25 cellular contexts compared by ENCODE assay signal in genomic region chr3:134896141-134896540, GRCh38.
DNase-seq lines count a peak whose midpoint lies in the region; FAIRE-seq and TF ChIP-seq lines count a peak whose summit lies in the region.
"Had no signal": no experiment of that assay in that cellular context is flagged by ENCODE, and none has a peak within 500 bp of the region (broad histone marks: within the 10 kb centered on the region; RNA-seq: fewer than 3 reads in every experiment).

No MANE protein-coding gene starts in this region.

- H3K9me3 ChIP-seq in WERI-Rb-1 (ENCODE audit: severe bottlenecking): no peaks in the 10 kb centered on the region
- H3K9me3 ChIP-seq in suprapubic skin: no peaks in the 10 kb centered on the region
- H3K9me3 ChIP-seq: BE2C had no signal

- H3K36me3 Mint-ChIP-seq in neural crest cell (ENCODE audit: low read depth): peaks cover under 1% of the 10 kb centered on the region
- H3K36me3 Mint-ChIP-seq: CD14-positive monocyte; CD4-positive, alpha-beta memory T cell; CD4-positive, CD25-positive, alpha-beta regulatory T cell; CD8-positive, alpha-beta memory T cell had no signal

- H3K4me1 ChIP-seq in suprapubic skin: no peaks in the 10 kb centered on the region
- H3K4me1 ChIP-seq: BLaER1 had no signal

- H3K27ac Mint-ChIP-seq in neural crest cell (ENCODE audit: unreplicated experiment): peak overlapping the region; percentile 32
- H3K27ac Mint-ChIP-seq: CD14-positive monocyte; CD4-positive, alpha-beta memory T cell; CD4-positive, CD25-positive, alpha-beta regulatory T cell; CD8-positive, alpha-beta memory T cell had no signal

- H3K4me1 Mint-ChIP-seq in neural crest cell: peaks cover 13% of the 10 kb centered on the region
- H3K4me1 Mint-ChIP-seq: CD14-positive monocyte; CD4-positive, alpha-beta memory T cell; CD4-positive, CD25-positive, alpha-beta regulatory T cell; CD8-positive, alpha-beta memory T cell had no signal

- 93% methylated on average over 5 of the region's 5 CpGs for WGBS in suprapubic skin

- no peak overlapping the region for H3K27ac ChIP-seq in WERI-Rb-1
- no peak overlapping the region for H3K27ac ChIP-seq in suprapubic skin
- H3K27ac ChIP-seq: BLaER1 had no signal

- TF ChIP-seq POLR2A in suprapubic skin (IDR thresholded peaks at IDR 0.05): no peak

- peaks cover 4% of the 10 kb centered on the region for H3K9me3 Mint-ChIP-seq in neural crest cell
- H3K9me3 Mint-ChIP-seq: CD8-positive, alpha-beta memory T cell had no signal

- H3K36me3 ChIP-seq in WERI-Rb-1 (no peaks in the 10 kb centered on the region), bronchial epithelial cell (ENCODE audit: control insufficient read depth, insufficient read depth, low read length) (no peaks in the 10 kb centered on the region), suprapubic skin (no peaks in the 10 kb centered on the region)
- H3K36me3 ChIP-seq: BE2C, BLaER1 had no signal

- TF ChIP-seq EP300 in suprapubic skin (IDR thresholded peaks at IDR 0.05): no peak

- TF ChIP-seq CTCF in WERI-Rb-1 (IDR thresholded peaks at IDR 0.05; ENCODE audit: low read depth, low read length) (no peak), bronchial epithelial cell (IDR thresholded peaks at IDR 0.05; ENCODE audit: insufficient read depth, low read length, severe bottlenecking) (no peak), neural crest cell (conservative IDR thresholded peaks at IDR 0.05) (no peak), suprapubic skin (IDR thresholded peaks at IDR 0.05) (no peak)

- H3K4me3 ChIP-seq in WERI-Rb-1 (ENCODE audit: low read depth, low read length) (no peak overlapping the region), bronchial epithelial cell (ENCODE audit: low read depth, low read length) (no peak overlapping the region), suprapubic skin (no peak overlapping the region)
- H3K4me3 ChIP-seq: BLaER1, GM12878 had no signal

- DNase-seq in WERI-Rb-1 (peak; percentile 74), bronchial epithelial cell (ENCODE audit: low read depth) (no peak), neural crest cell (ENCODE audit: low read depth, low spot score) (no peak), suprapubic skin (ENCODE audit: low spot score in 2 of 2) (peak; percentile 10 to 15), D341Med (ENCODE audit: low spot score) (no peak), SHP77 treated with DMSO at 0.1 percent for 48 hours (lab: John Stamatoyannopoulos, UW) (no peak), RPMI8226 (no peak)
- DNase-seq: 8988T; ACHN; BE2C; C1 segment of cervical spinal cord; CD4-positive, alpha-beta memory T cell; CD4-positive, CD25-positive, alpha-beta regulatory T cell; CD8-positive, alpha-beta memory T cell; COR-L47; DND-41; EL; GDM1 had no signal

- H3K27me3 ChIP-seq in WERI-Rb-1 (ENCODE audit: insufficient read depth, low read depth, severe bottlenecking) (no peaks in the 10 kb centered on the region), bronchial epithelial cell (ENCODE audit: control insufficient read depth, insufficient read depth, low read length) (no peaks in the 10 kb centered on the region), suprapubic skin (no peaks in the 10 kb centered on the region)
- H3K27me3 ChIP-seq: BE2C, BLaER1 had no signal

- peaks cover 5% of the 10 kb centered on the region for H3K27me3 Mint-ChIP-seq in neural crest cell (ENCODE audit: low read depth)
- H3K27me3 Mint-ChIP-seq: CD4-positive, CD25-positive, alpha-beta regulatory T cell had no signal

- FAIRE-seq in bronchial epithelial cell (lab: Jason Lieb, UNC): peak; percentile 64
- FAIRE-seq: A204.1, D721Med, GM12878, GM12892, GM18507 had no signal

- no peak overlapping the region for H3K4me3 Mint-ChIP-seq in neural crest cell
- H3K4me3 Mint-ChIP-seq: CD14-positive monocyte; CD4-positive, alpha-beta memory T cell; CD4-positive, CD25-positive, alpha-beta regulatory T cell; CD8-positive, alpha-beta memory T cell had no signal

Comparison
In these comparisons a context has a peak if more than half of its experiments do, and no peak if none do; other contexts are left out.
1. DNase-seq: peak in WERI-Rb-1 (single experiment) and suprapubic skin (2 of 2); none in bronchial epithelial cell (single experiment), neural crest cell (single experiment), D341Med (single experiment), SHP77 treated with DMSO at 0.1 percent for 48 hours (single experiment) and RPMI8226 (single experiment).